In the genomic region with DNA sequence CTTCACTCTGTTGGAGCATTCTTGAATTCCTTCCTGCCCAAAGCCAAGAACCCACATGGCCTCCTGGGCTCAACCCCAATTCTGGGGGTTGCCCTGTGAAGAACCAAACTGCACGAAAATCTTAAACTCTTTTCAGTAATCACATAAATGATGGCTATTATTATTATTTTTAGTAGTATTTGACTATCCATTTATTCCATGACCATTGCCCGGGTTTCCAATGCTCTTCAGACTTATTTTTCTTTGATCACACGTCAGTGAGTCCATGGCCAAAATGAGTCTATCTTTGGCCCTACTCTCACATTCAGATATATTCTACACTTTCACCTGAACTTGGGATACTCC, we compare ENCODE assay signal across 1 cellular context.
TF ChIP-seq lines count a peak whose summit lies in the region.

No MANE protein-coding gene starts in this region.

TF ChIP-seq in HepG2, 621 proteins besides CTCF, POLR2A, EP300 and RAD21 (continued from another document):
- TF ChIP-seq, protein P1, sequence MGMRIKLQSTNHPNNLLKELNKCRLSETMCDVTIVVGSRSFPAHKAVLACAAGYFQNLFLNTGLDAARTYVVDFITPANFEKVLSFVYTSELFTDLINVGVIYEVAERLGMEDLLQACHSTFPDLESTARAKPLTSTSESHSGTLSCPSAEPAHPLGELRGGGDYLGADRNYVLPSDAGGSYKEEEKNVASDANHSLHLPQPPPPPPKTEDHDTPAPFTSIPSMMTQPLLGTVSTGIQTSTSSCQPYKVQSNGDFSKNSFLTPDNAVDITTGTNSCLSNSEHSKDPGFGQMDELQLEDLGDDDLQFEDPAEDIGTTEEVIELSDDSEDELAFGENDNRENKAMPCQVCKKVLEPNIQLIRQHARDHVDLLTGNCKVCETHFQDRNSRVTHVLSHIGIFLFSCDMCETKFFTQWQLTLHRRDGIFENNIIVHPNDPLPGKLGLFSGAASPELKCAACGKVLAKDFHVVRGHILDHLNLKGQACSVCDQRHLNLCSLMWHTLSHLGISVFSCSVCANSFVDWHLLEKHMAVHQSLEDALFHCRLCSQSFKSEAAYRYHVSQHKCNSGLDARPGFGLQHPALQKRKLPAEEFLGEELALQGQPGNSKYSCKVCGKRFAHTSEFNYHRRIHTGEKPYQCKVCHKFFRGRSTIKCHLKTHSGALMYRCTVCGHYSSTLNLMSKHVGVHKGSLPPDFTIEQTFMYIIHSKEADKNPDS (CRISPR knock-in tag; IDR thresholded peaks at IDR 0.05), result no peak
- TF ChIP-seq ZNF558 (CRISPR knock-in tag; IDR thresholded peaks at IDR 0.05; ENCODE audit: borderline replicate concordance), result no peak
- TF ChIP-seq, protein P2, sequence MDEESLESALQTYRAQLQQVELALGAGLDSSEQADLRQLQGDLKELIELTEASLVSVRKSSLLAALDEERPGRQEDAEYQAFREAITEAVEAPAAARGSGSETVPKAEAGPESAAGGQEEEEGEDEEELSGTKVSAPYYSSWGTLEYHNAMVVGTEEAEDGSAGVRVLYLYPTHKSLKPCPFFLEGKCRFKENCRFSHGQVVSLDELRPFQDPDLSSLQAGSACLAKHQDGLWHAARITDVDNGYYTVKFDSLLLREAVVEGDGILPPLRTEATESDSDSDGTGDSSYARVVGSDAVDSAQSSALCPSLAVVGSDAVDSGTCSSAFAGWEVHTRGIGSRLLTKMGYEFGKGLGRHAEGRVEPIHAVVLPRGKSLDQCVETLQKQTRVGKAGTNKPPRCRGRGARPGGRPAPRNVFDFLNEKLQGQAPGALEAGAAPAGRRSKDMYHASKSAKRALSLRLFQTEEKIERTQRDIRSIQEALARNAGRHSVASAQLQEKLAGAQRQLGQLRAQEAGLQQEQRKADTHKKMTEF (CRISPR knock-in tag; IDR thresholded peaks at IDR 0.05), result no peak
- TF ChIP-seq KAT2B (IDR thresholded peaks at IDR 0.05; ENCODE audit: borderline replicate concordance, low read depth, low read length), result no peak
- TF ChIP-seq KLF9 (CRISPR knock-in tag; IDR thresholded peaks at IDR 0.05; ENCODE audit: low read depth), result no peak
- TF ChIP-seq GATAD2A (CRISPR knock-in tag; IDR thresholded peaks at IDR 0.05), result no peak
- TF ChIP-seq ZNF256 (CRISPR knock-in tag; conservative IDR thresholded peaks at IDR 0.05), result no peak
- TF ChIP-seq HNF4A (CRISPR knock-in tag; IDR thresholded peaks at IDR 0.05), result no peak
- no peak for TF ChIP-seq HNRNPH1 (optimal IDR thresholded peaks at IDR 0.05; ENCODE audit: low read depth, low read length)
- TF ChIP-seq ZNF264 (CRISPR knock-in tag; IDR thresholded peaks at IDR 0.05), result no peak
- no peak for TF ChIP-seq SNRNP70 (IDR thresholded peaks at IDR 0.05; ENCODE audit: low read depth, low read length)
- TF ChIP-seq JUN (CRISPR knock-in tag; IDR thresholded peaks at IDR 0.05), result no peak
- TF ChIP-seq, protein P3, sequence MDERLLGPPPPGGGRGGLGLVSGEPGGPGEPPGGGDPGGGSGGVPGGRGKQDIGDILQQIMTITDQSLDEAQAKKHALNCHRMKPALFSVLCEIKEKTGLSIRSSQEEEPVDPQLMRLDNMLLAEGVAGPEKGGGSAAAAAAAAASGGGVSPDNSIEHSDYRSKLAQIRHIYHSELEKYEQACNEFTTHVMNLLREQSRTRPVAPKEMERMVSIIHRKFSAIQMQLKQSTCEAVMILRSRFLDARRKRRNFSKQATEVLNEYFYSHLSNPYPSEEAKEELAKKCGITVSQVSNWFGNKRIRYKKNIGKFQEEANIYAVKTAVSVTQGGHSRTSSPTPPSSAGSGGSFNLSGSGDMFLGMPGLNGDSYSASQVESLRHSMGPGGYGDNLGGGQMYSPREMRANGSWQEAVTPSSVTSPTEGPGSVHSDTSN (CRISPR knock-in tag; IDR thresholded peaks at IDR 0.05), result no peak
- TF ChIP-seq MYC (CRISPR knock-in tag; IDR thresholded peaks at IDR 0.05; ENCODE audit: borderline replicate concordance), result no peak
- no peak for TF ChIP-seq ZNF331 (CRISPR knock-in tag; IDR thresholded peaks at IDR 0.05)
- no peak for TF ChIP-seq FOXK2 (IDR thresholded peaks at IDR 0.05)
